Comparison of ENCODE assay signal across 18 cellular contexts in genomic region chr4:11507920-11508319, GRCh38.
DNase-seq lines count a peak whose midpoint lies in the region; ATAC-seq lines count a peak whose summit lies in the region.
"Had no signal": no experiment of that assay in that cellular context is flagged by ENCODE, and none has a peak within 500 bp of the region (broad histone marks: within the 10 kb centered on the region; RNA-seq: fewer than 3 reads in every experiment).

No MANE protein-coding gene starts in this region.

- ATAC-seq in GM21515 (IDR thresholded peaks at IDR 0.05; ENCODE audit: unreplicated experiment) (no peak), GM19455 (IDR thresholded peaks at IDR 0.05; ENCODE audit: unreplicated experiment) (no peak)
- ATAC-seq: GM12878 had no signal

- DNase-seq in NCI-H345 (lab: John Stamatoyannopoulos, UW), result peak; percentile 25
- DNase-seq in NCI-H345 treated with DMSO at 0.1 percent for 48 hours (lab: John Stamatoyannopoulos, UW; ENCODE audit: unreplicated experiment), result no peak
- peak; percentile 2 for DNase-seq in NCI-H69 (lab: John Stamatoyannopoulos, UW)
- DNase-seq in dermis microvascular lymphatic vessel endothelial cell (ENCODE audit: low read depth in 2 of 2), result peak; percentile 65 to 73
- peak; percentile 52 for DNase-seq in mucosa of gallbladder (ENCODE audit: low spot score)
- DNase-seq in iPS-NIHi11 (ENCODE audit: low spot score), result no peak
- DNase-seq: DMS79 treated with DMSO at 0.1 percent for 48 hours, GM23248, H9, KBM-7, NCI-H1092, NCI-H1436, NCI-H1930, NCI-H774, SHP77 had no signal

Comparison
In these comparisons a context has a peak if more than half of its experiments do, and no peak if none do; other contexts are left out.
1. DNase-seq: peak in NCI-H345 (single experiment), NCI-H69 (single experiment), dermis microvascular lymphatic vessel endothelial cell (2 of 2) and mucosa of gallbladder (single experiment); none in NCI-H345 treated with DMSO at 0.1 percent for 48 hours (single experiment) and iPS-NIHi11 (single experiment).